In the genomic region with DNA sequence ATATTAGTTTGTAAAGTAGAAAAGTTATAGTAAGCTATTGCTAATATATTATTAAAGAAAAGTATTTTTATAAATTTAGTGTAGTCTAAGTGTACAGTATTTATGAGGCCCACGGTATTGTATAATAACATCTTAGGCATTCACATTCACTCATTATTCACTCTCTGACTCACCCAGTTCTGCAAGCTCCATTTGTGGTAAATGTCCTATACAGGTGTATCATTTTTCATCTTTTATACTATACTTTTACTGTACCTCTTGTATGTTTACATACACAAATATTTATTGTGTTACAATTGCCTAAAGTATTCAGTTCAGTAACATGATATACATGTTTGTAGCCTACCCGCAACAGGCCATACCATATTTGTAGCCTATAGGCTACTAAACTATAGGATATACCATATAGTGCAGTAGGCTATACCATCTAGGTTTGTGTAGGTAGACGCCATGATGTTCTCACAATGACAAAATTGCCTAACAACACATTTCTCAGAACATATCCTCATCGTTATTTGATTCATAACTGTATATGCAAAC, we compare ENCODE assay signal across 16 cellular contexts.
"Had no signal": no experiment of that assay in that cellular context is flagged by ENCODE, and none has a peak within 500 bp of the region (broad histone marks: within the 10 kb centered on the region; RNA-seq: fewer than 3 reads in every experiment).

No MANE protein-coding gene starts in this region.

- H3K36me3 Mint-ChIP-seq: type B pancreatic cell had no signal

- H3K4me3 Mint-ChIP-seq: effector memory CD8-positive, alpha-beta T cell; neural crest cell; stimulated activated naive CD8-positive, alpha-beta T cell treated with anti-CD3 and anti-CD28 coated beads, Interleukin-15, amount 100 ng/mL, for 72 hours; type B pancreatic cell had no signal

- H3K4me1 Mint-ChIP-seq: neural crest cell; stimulated activated naive CD8-positive, alpha-beta T cell treated with anti-CD3 and anti-CD28 coated beads, Interleukin-15, amount 100 ng/mL, for 72 hours had no signal

- H3K9me3 Mint-ChIP-seq: stimulated activated naive CD8-positive, alpha-beta T cell treated with anti-CD3 and anti-CD28 coated beads, Interleukin-15, amount 100 ng/mL, for 72 hours; type B pancreatic cell had no signal

- H3K27ac ChIP-seq: sigmoid colon, spleen had no signal

- H3K27me3 Mint-ChIP-seq: effector memory CD8-positive, alpha-beta T cell; stimulated activated naive CD8-positive, alpha-beta T cell treated with anti-CD3 and anti-CD28 coated beads, Interleukin-15, amount 100 ng/mL, for 72 hours; type B pancreatic cell had no signal

- H3K36me3 ChIP-seq: sigmoid colon, spleen had no signal

- H3K27ac Mint-ChIP-seq: effector memory CD8-positive, alpha-beta T cell; type B pancreatic cell had no signal

- H3K9me3 ChIP-seq: sigmoid colon, spleen had no signal

- H3K27me3 ChIP-seq: sigmoid colon, spleen had no signal

- FAIRE-seq: islet of Langerhans had no signal

- H3K4me1 ChIP-seq: sigmoid colon, spleen had no signal

- DNase-seq: activated CD4-positive, alpha-beta T cell treated with anti-CD3 and anti-CD28 coated beads, Interleukin-2, amount 50 U/mL, for 1 hour; activated CD8-positive, alpha-beta memory T cell treated with anti-CD3 and anti-CD28 coated beads for 24 hours; activated naive CD4-positive, alpha-beta T cell; aorta; dermis blood vessel endothelial cell; effector memory CD8-positive, alpha-beta T cell; midbrain; sigmoid colon; spleen; stimulated activated CD4-positive, alpha-beta T cell treated with anti-CD3 and anti-CD28 coated beads, Interleukin-1b, Interleukin-23, amount 100 ng/mL, for 48 hours; stimulated activated naive CD8-positive, alpha-beta T cell treated with anti-CD3 and anti-CD28 coated beads, Interleukin-15, amount 100 ng/mL, for 72 hours; T1000 had no signal

- H3K4me3 ChIP-seq: lung, sigmoid colon, spleen had no signal
